Comparison of ENCODE assay signal across 1 cellular context in the genomic region with DNA sequence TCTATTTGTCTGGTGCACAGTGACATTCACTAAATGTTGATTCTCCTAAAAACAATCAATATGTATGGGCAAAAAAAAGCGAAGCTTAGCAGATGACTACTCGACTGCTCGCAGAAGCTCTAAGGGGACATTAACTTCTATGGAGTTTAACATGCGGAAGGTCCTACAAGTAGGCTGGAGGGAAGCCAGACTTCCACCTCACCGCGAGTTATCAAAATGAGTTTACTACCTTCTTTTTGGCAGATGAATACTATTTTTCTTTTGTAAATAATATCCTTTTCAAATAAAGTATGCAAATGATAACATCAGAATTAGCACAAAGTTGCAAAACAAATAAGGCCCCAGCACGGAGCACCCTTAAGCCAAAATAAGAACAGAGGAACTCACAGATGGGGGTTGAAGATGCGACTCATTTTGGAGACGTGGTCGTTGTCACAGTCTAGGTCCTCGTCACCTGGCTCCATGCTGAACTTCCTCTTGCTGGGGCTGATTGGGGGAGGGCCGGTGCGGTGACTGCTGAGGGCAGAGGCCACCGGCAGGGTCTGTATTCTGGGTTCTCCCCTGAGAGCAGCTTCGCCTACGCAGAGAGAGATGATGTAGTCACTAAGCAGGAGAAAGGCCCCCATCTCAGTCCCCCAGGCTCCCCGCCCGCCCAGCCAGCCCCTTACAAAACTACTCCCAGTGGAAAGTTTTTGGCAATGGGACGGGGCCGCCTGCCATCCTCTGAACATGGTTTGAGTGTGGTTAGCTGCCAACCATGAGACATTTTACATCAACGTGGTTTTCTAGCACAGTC.
TF ChIP-seq lines count a peak whose summit lies in the region.

No MANE protein-coding gene starts in this region.

TF ChIP-seq in GM23338, 12 proteins besides CTCF, POLR2A, EP300 and RAD21 (continued from another document):
- TF ChIP-seq POLR2AphosphoS5 (IDR thresholded peaks at IDR 0.05; ENCODE audit: low read depth) (no peak), STAT1 (IDR thresholded peaks at IDR 0.05; ENCODE audit: unreplicated experiment) (no peak), EZH2phosphoT487 (IDR thresholded peaks at IDR 0.05; ENCODE audit: unreplicated experiment) (no peak)
- TF ChIP-seq, protein P1, sequence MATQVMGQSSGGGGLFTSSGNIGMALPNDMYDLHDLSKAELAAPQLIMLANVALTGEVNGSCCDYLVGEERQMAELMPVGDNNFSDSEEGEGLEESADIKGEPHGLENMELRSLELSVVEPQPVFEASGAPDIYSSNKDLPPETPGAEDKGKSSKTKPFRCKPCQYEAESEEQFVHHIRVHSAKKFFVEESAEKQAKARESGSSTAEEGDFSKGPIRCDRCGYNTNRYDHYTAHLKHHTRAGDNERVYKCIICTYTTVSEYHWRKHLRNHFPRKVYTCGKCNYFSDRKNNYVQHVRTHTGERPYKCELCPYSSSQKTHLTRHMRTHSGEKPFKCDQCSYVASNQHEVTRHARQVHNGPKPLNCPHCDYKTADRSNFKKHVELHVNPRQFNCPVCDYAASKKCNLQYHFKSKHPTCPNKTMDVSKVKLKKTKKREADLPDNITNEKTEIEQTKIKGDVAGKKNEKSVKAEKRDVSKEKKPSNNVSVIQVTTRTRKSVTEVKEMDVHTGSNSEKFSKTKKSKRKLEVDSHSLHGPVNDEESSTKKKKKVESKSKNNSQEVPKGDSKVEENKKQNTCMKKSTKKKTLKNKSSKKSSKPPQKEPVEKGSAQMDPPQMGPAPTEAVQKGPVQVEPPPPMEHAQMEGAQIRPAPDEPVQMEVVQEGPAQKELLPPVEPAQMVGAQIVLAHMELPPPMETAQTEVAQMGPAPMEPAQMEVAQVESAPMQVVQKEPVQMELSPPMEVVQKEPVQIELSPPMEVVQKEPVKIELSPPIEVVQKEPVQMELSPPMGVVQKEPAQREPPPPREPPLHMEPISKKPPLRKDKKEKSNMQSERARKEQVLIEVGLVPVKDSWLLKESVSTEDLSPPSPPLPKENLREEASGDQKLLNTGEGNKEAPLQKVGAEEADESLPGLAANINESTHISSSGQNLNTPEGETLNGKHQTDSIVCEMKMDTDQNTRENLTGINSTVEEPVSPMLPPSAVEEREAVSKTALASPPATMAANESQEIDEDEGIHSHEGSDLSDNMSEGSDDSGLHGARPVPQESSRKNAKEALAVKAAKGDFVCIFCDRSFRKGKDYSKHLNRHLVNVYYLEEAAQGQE (IDR thresholded peaks at IDR 0.05; ENCODE audit: unreplicated experiment) = no peak
